13 cellular contexts compared by ENCODE assay signal in the genomic region with DNA sequence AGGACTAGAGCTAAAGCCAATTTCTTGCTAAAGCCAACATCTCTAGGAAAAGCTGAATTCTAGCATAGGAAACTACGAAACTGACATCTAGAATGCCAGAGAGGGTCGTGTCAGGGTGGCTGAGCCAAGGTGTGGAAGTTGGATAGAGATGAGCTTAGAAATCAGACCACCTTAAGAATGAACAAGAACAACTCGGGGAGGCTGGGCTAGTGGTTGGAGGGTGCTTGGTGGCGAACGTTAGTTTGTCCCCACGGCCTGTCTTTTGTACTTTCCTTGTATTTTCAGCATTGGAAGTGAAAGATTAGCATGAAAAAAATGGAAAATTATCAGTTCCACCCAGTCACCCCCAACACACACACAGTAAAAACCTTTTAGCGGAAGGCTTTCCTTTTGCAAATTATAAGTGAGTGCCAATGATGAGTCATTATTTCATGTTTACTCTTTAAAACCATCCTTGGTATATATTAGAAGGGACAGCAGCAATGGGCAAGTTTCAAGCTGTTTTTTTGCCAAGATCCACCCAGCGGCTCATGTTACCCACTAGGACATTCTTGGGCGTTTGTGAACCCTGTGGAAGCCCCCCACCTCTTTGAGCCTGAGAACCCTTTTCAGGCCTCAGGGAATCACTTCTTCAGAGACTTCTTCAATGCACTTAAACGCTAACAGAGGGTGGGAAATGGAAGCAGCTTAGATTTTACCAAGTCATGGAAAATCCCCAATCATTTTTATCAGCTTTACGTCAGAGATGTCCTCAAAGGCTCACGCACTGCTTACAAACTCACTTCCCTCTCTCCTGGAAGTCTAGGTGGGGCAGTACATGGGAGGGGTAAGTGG. TPM values are rescaled to one million over a fixed set of nuclear protein-coding genes. Genes with fewer than 3 reads are reported as not detected.
DNase-seq lines count a peak whose midpoint lies in the region; ATAC-seq, FAIRE-seq and TF ChIP-seq lines count a peak whose summit lies in the region.
"Had no signal": no experiment of that assay in that cellular context is flagged by ENCODE, and none has a peak within 500 bp of the region (broad histone marks: within the 10 kb centered on the region; RNA-seq: fewer than 3 reads in every experiment).

No MANE protein-coding gene starts in this region.

- no peak for FAIRE-seq in bronchial epithelial cell (lab: Jason Lieb, UNC)

- H3K36me3 ChIP-seq in bronchial epithelial cell (ENCODE audit: control insufficient read depth, insufficient read depth, low read length), result no peaks in the 10 kb centered on the region
- H3K36me3 ChIP-seq: suprapubic skin had no signal

- TF ChIP-seq CTCF in bronchial epithelial cell (IDR thresholded peaks at IDR 0.05; ENCODE audit: insufficient read depth, low read length, severe bottlenecking) (no peak), GM10266 (IDR thresholded peaks at IDR 0.05; ENCODE audit: control insufficient read depth, insufficient read depth, low read depth, missing control alignments) (no peak)

- H3K27me3 ChIP-seq in bronchial epithelial cell (ENCODE audit: control insufficient read depth, insufficient read depth, low read length), result no peaks in the 10 kb centered on the region
- H3K27me3 ChIP-seq: suprapubic skin had no signal

- ATAC-seq in HG03354 (IDR thresholded peaks at IDR 0.05; ENCODE audit: poor library complexity, severe bottlenecking, unreplicated experiment) (no peak), GM19397 (IDR thresholded peaks at IDR 0.05; ENCODE audit: unreplicated experiment) (no peak)

- peak; percentile 70 for DNase-seq in Caki2 (ENCODE audit: low read depth)
- peak; percentile 29 for DNase-seq in LoVo (ENCODE audit: low spot score)
- peak; percentile 73 for DNase-seq in bronchial epithelial cell (ENCODE audit: low read depth)
- DNase-seq in myocyte (ENCODE audit: low read depth), result peak; percentile 20
- no peak for DNase-seq in GM10266 (ENCODE audit: extremely low spot score)
- no peak for DNase-seq in GM19238 (ENCODE audit: insufficient read length, low spot score)
- DNase-seq: activated CD4-positive, CD25-positive, alpha-beta regulatory T cell; mesendoderm; NCI-H1417 treated with DMSO at 0.1 percent for 48 hours had no signal

- in situ Hi-C loops in Caki2 (cut with HindIII; ENCODE audit: low pct_unique_long_range_greater_than_20kb, low sequenced_read_pairs), result no loop called here

- no peak overlapping the region for H3K4me3 ChIP-seq in bronchial epithelial cell (ENCODE audit: low read depth, low read length)
- H3K4me3 ChIP-seq: suprapubic skin had no signal

RNA-seq across cellular contexts. Expression of gene PPEF1, which starts 4.9 kb away (rescaled TPM):
- not detected in 2 replicates for total RNA-seq in Caki2 (2014; rRNA removed; shearing (Covaris generic); ENCODE audit: low replicate concordance)
- 0.13 TPM in 1 of 2 replicates, not detected in the other for total RNA-seq in bronchial epithelial cell
- total RNA-seq in myocyte, result 1.0 and 1.2 TPM in 2 replicates
- polyA plus RNA-seq in myocyte (2012), result 0.03 TPM

RNA-seq across cellular contexts. Expression of gene RS1, which starts 30.7 kb away (rescaled TPM):
- not detected in 2 replicates for total RNA-seq in Caki2 (2014; rRNA removed; shearing (Covaris generic); ENCODE audit: low replicate concordance)
- total RNA-seq in bronchial epithelial cell, result not detected in 2 replicates
- not detected in 2 replicates for total RNA-seq in myocyte
- 0.03 TPM for polyA plus RNA-seq in myocyte (2012)
- total RNA-seq: progenitor cell of endocrine pancreas, suprapubic skin had no signal

Comparison
In these comparisons a context has a peak if more than half of its experiments do, and no peak if none do; other contexts are left out.
1. DNase-seq: peak in Caki2 (single experiment), LoVo (single experiment), bronchial epithelial cell (single experiment) and myocyte (single experiment); none in GM10266 (single experiment) and GM19238 (single experiment).